In genomic region chr2:70443726-70444125, GRCh38 we compare ENCODE assay signal across 2 cellular contexts.
TF ChIP-seq lines count a peak whose summit lies in the region.

No MANE protein-coding gene starts in this region.

TF ChIP-seq in HepG2, 621 proteins besides CTCF, POLR2A, EP300 and RAD21 (continued from another document):
- no peak for TF ChIP-seq PRMT3 (CRISPR knock-in tag; IDR thresholded peaks at IDR 0.05; ENCODE audit: borderline replicate concordance, low read depth)
- no peak for TF ChIP-seq ZNF678 (CRISPR knock-in tag; IDR thresholded peaks at IDR 0.05)
- TF ChIP-seq SNRNP70 (IDR thresholded peaks at IDR 0.05; ENCODE audit: low read depth, low read length), result no peak
- TF ChIP-seq ZNF83 (CRISPR knock-in tag; IDR thresholded peaks at IDR 0.05; ENCODE audit: borderline replicate concordance), result no peak
- TF ChIP-seq, protein P1, sequence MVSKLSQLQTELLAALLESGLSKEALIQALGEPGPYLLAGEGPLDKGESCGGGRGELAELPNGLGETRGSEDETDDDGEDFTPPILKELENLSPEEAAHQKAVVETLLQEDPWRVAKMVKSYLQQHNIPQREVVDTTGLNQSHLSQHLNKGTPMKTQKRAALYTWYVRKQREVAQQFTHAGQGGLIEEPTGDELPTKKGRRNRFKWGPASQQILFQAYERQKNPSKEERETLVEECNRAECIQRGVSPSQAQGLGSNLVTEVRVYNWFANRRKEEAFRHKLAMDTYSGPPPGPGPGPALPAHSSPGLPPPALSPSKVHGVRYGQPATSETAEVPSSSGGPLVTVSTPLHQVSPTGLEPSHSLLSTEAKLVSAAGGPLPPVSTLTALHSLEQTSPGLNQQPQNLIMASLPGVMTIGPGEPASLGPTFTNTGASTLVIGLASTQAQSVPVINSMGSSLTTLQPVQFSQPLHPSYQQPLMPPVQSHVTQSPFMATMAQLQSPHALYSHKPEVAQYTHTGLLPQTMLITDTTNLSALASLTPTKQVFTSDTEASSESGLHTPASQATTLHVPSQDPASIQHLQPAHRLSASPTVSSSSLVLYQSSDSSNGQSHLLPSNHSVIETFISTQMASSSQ (IDR thresholded peaks at IDR 0.05; ENCODE audit: low read depth), result no peak
- TF ChIP-seq, protein P1 (CRISPR knock-in tag; IDR thresholded peaks at IDR 0.05; ENCODE audit: borderline replicate concordance), result no peak
- TF ChIP-seq ZFP62 (CRISPR knock-in tag; IDR thresholded peaks at IDR 0.05), result no peak
TF ChIP-seq in HepG2: peak in this region for 0.

TF ChIP-seq in WTC11, 78 proteins besides CTCF, POLR2A, EP300 and RAD21 (continued from another document):
- no peak for TF ChIP-seq MXD4 (CRISPR knock-in tag; IDR thresholded peaks at IDR 0.05; ENCODE audit: borderline replicate concordance)
- TF ChIP-seq NR1H2 (CRISPR knock-in tag; IDR thresholded peaks at IDR 0.05), result no peak
- TF ChIP-seq, protein P2, sequence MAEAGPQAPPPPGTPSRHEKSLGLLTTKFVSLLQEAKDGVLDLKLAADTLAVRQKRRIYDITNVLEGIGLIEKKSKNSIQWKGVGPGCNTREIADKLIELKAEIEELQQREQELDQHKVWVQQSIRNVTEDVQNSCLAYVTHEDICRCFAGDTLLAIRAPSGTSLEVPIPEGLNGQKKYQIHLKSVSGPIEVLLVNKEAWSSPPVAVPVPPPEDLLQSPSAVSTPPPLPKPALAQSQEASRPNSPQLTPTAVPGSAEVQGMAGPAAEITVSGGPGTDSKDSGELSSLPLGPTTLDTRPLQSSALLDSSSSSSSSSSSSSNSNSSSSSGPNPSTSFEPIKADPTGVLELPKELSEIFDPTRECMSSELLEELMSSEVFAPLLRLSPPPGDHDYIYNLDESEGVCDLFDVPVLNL (CRISPR knock-in tag; IDR thresholded peaks at IDR 0.05; ENCODE audit: borderline replicate concordance, low read depth), result no peak
- TF ChIP-seq, protein P3, sequence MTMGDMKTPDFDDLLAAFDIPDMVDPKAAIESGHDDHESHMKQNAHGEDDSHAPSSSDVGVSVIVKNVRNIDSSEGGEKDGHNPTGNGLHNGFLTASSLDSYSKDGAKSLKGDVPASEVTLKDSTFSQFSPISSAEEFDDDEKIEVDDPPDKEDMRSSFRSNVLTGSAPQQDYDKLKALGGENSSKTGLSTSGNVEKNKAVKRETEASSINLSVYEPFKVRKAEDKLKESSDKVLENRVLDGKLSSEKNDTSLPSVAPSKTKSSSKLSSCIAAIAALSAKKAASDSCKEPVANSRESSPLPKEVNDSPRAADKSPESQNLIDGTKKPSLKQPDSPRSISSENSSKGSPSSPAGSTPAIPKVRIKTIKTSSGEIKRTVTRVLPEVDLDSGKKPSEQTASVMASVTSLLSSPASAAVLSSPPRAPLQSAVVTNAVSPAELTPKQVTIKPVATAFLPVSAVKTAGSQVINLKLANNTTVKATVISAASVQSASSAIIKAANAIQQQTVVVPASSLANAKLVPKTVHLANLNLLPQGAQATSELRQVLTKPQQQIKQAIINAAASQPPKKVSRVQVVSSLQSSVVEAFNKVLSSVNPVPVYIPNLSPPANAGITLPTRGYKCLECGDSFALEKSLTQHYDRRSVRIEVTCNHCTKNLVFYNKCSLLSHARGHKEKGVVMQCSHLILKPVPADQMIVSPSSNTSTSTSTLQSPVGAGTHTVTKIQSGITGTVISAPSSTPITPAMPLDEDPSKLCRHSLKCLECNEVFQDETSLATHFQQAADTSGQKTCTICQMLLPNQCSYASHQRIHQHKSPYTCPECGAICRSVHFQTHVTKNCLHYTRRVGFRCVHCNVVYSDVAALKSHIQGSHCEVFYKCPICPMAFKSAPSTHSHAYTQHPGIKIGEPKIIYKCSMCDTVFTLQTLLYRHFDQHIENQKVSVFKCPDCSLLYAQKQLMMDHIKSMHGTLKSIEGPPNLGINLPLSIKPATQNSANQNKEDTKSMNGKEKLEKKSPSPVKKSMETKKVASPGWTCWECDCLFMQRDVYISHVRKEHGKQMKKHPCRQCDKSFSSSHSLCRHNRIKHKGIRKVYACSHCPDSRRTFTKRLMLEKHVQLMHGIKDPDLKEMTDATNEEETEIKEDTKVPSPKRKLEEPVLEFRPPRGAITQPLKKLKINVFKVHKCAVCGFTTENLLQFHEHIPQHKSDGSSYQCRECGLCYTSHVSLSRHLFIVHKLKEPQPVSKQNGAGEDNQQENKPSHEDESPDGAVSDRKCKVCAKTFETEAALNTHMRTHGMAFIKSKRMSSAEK (CRISPR knock-in tag; IDR thresholded peaks at IDR 0.05; ENCODE audit: borderline replicate concordance), result no peak
- TF ChIP-seq TEAD4 (CRISPR knock-in tag; IDR thresholded peaks at IDR 0.05), result no peak
- TF ChIP-seq, protein P4, sequence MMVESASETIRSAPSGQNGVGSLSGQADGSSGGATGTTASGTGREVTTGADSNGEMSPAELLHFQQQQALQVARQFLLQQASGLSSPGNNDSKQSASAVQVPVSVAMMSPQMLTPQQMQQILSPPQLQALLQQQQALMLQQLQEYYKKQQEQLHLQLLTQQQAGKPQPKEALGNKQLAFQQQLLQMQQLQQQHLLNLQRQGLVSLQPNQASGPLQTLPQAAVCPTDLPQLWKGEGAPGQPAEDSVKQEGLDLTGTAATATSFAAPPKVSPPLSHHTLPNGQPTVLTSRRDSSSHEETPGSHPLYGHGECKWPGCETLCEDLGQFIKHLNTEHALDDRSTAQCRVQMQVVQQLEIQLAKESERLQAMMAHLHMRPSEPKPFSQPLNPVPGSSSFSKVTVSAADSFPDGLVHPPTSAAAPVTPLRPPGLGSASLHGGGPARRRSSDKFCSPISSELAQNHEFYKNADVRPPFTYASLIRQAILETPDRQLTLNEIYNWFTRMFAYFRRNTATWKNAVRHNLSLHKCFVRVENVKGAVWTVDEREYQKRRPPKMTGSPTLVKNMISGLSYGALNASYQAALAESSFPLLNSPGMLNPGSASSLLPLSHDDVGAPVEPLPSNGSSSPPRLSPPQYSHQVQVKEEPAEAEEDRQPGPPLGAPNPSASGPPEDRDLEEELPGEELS (CRISPR knock-in tag; IDR thresholded peaks at IDR 0.05), result no peak
- TF ChIP-seq MYBL2 (CRISPR knock-in tag; IDR thresholded peaks at IDR 0.05), result no peak
- TF ChIP-seq CREM (CRISPR knock-in tag; IDR thresholded peaks at IDR 0.05), result no peak
- no peak for TF ChIP-seq ATF2 (CRISPR knock-in tag; IDR thresholded peaks at IDR 0.05; ENCODE audit: borderline replicate concordance, low read depth)
- no peak for TF ChIP-seq RORB (CRISPR knock-in tag; IDR thresholded peaks at IDR 0.05)
- TF ChIP-seq, protein P5, sequence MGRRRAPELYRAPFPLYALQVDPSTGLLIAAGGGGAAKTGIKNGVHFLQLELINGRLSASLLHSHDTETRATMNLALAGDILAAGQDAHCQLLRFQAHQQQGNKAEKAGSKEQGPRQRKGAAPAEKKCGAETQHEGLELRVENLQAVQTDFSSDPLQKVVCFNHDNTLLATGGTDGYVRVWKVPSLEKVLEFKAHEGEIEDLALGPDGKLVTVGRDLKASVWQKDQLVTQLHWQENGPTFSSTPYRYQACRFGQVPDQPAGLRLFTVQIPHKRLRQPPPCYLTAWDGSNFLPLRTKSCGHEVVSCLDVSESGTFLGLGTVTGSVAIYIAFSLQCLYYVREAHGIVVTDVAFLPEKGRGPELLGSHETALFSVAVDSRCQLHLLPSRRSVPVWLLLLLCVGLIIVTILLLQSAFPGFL (CRISPR knock-in tag; IDR thresholded peaks at IDR 0.05; ENCODE audit: borderline replicate concordance), result no peak
